Comparison of ENCODE assay signal across 18 cellular contexts in genomic region chr2:216648105-216648504, GRCh38. TPM values are rescaled to one million over a fixed set of nuclear protein-coding genes. Genes with fewer than 3 reads are reported as not detected.
DNase-seq lines count a peak whose midpoint lies in the region; ATAC-seq and TF ChIP-seq lines count a peak whose summit lies in the region.
"Had no signal": no experiment of that assay in that cellular context is flagged by ENCODE, and none has a peak within 500 bp of the region (broad histone marks: within the 10 kb centered on the region; RNA-seq: fewer than 3 reads in every experiment).

No MANE protein-coding gene starts in this region.

- H3K27me3 ChIP-seq in SK-N-SH (ENCODE audit: insufficient read depth) (no peaks in the 10 kb centered on the region), body of pancreas (no peaks in the 10 kb centered on the region)
- H3K27me3 ChIP-seq: neutrophil had no signal

- CTCF ChIA-PET in SK-N-SH (lab: Yijun Ruan, JAX): interaction anchor here (1.1 to 24.7 kb wide), 3 partner anchors 17 to 143 kb away, joined by 3 to 614 read pairs (median 32); no protein-coding TSS in a partner anchor

- no peak for DNase-seq in SK-N-SH
- no peak for DNase-seq in body of pancreas
- peak; percentile 37 for DNase-seq in kidney tubule cell (ENCODE audit: low spot score)
- no peak for DNase-seq in DMS 273 treated with DMSO at 0.1 percent for 48 hours (lab: John Stamatoyannopoulos, UW)
- no peak for DNase-seq in activated gamma-delta T cell (lab: John Stamatoyannopoulos, UW)
- DNase-seq: activated CD4-positive, CD25-positive, alpha-beta regulatory T cell; activated naive CD4-positive, alpha-beta T cell; CD4-positive, alpha-beta memory T cell; effector memory CD4-positive, alpha-beta T cell; islet precursor cell; NCI-H748 treated with DMSO at 0.1 percent for 48 hours; RPMI8226; stimulated activated naive CD4-positive, alpha-beta T cell treated with Interleukin-2 at 50 U/mL for 16 hours had no signal

- POLR2A ChIA-PET in SK-N-SH (lab: Yijun Ruan, JAX): no interaction called here

- no peak overlapping the region for H3K4me2 ChIP-seq in SK-N-SH

- WGBS in SK-N-SH (ENCODE audit: low lambda C conversion rate): 76% methylated on average over 3 of the region's 3 CpGs
- WGBS in body of pancreas, 2 donors: 71 to 88% methylated on average over 3 of the region's 3 CpGs

- H3K9me3 ChIP-seq in SK-N-SH (no peaks in the 10 kb centered on the region), body of pancreas (no peaks in the 10 kb centered on the region)
- H3K9me3 ChIP-seq: neutrophil had no signal

- H4K20me1 ChIP-seq in SK-N-SH (ENCODE audit: insufficient read depth): peaks cover 4% of the 10 kb centered on the region; the same call in 1 of the 2 replicates

- no peak for TF ChIP-seq RAD21 in SK-N-SH (IDR thresholded peaks at IDR 0.05; ENCODE audit: low read length)

- no peak for ATAC-seq in SK-N-SH treated with all-trans-retinoic acid at 6 μM for 48 hours
- no peak for ATAC-seq in body of pancreas
- no peak for ATAC-seq in HG03135 (IDR thresholded peaks at IDR 0.05; ENCODE audit: unreplicated experiment)
- ATAC-seq in GM18873 (IDR thresholded peaks at IDR 0.05; ENCODE audit: low FRiP score, unreplicated experiment): no peak

- intact Hi-C loops in body of pancreas (cut with DNase I): no loop called here

- peaks cover 0 to 6% of the 10 kb centered on the region in 2 experiments for H3K36me3 ChIP-seq in SK-N-SH (replicated peaks in 1 of 2; ENCODE audit: control insufficient read depth in 1 of 2, insufficient read depth in 2 of 2, low read length in 1 of 2)
- no peaks in the 10 kb centered on the region for H3K36me3 ChIP-seq in body of pancreas (replicated peaks in 1 of 2; ENCODE audit: insufficient read depth in 1 of 2, low read depth in 2 of 2)
- H3K36me3 ChIP-seq: neutrophil had no signal

- H3K4me3 ChIP-seq in SK-N-SH (ENCODE audit: low read depth in 2 of 2, low read length in 1 of 2) (no peak overlapping the region), body of pancreas (no peak overlapping the region)

- H3K9me2 ChIP-seq in SK-N-SH: no peaks in the 10 kb centered on the region

- H3K27ac ChIP-seq in SK-N-SH (ENCODE audit: low read depth in 2 of 2, low read length in 1 of 2) (peak overlapping the region in 1 of 2 experiments; percentile 37; a peak in 2 of 4 replicates), body of pancreas (peak overlapping the region; percentile 3 to 92 (median 62))
- H3K27ac ChIP-seq: 22Rv1, neutrophil had no signal

- no peak overlapping the region for H2AFZ ChIP-seq in SK-N-SH (ENCODE audit: low read depth)

- TF ChIP-seq EP300 in SK-N-SH (IDR thresholded peaks at IDR 0.05; ENCODE audit: borderline replicate concordance in 1 of 2, low read depth in 1 of 2, low read length in 1 of 2): no peak

- TF ChIP-seq CTCF in SK-N-SH (IDR thresholded peaks at IDR 0.05) (no peak), body of pancreas (IDR thresholded peaks at IDR 0.05) (no peak)

- H3K4me1 ChIP-seq in SK-N-SH (ENCODE audit: control insufficient read depth in 1 of 2, insufficient read depth in 2 of 2, low read depth in 1 of 2, low read length in 1 of 2): peaks cover 20 to 41% of the 10 kb centered on the region in 2 experiments
- peaks cover 95% of the 10 kb centered on the region for H3K4me1 ChIP-seq in body of pancreas

- no peak for TF ChIP-seq POLR2A in body of pancreas (IDR thresholded peaks at IDR 0.05)

- peaks cover 72% of the 10 kb centered on the region for H3K79me2 ChIP-seq in SK-N-SH (ENCODE audit: insufficient read depth)

- no peak overlapping the region for H3K9ac ChIP-seq in SK-N-SH

- peaks cover 5% of the 10 kb centered on the region for H3F3A ChIP-seq in SK-N-SH (replicated peaks; ENCODE audit: insufficient read depth)

TF ChIP-seq in SK-N-SH, 30 proteins besides CTCF, POLR2A, EP300 and RAD21 (continues in another document):
- TF ChIP-seq PBX3 (IDR thresholded peaks at IDR 0.05) (0 out of 2 replicates have a peak, but pooled peaks have one; percentile 15), SMC3 (IDR thresholded peaks at IDR 0.05; ENCODE audit: low read depth, low read length) (no peak), ZBTB33 (IDR thresholded peaks at IDR 0.05; ENCODE audit: borderline replicate concordance, low read depth) (no peak), IRF3 (IDR thresholded peaks at IDR 0.05; ENCODE audit: low read depth, low read length) (no peak)

TF ChIP-seq in SK-N-SH treated with all-trans-retinoic acid at 6 μM for 48 hours, 23 proteins besides CTCF, POLR2A, EP300 and RAD21:
- TF ChIP-seq ARNTL (CRISPR knock-in tag; IDR thresholded peaks at IDR 0.05; ENCODE audit: borderline replicate concordance, low read depth) (no peak), CREB5 (CRISPR knock-in tag; IDR thresholded peaks at IDR 0.05; ENCODE audit: low read depth) (no peak), ESRRG (CRISPR knock-in tag; IDR thresholded peaks at IDR 0.05) (no peak), ZNF565 (CRISPR knock-in tag; conservative IDR thresholded peaks at IDR 0.05; ENCODE audit: low read depth) (no peak), TCF4 (CRISPR knock-in tag; IDR thresholded peaks at IDR 0.05; ENCODE audit: borderline replicate concordance) (no peak)

RNA-seq across cellular contexts. Expression of gene IGFBP2, which starts 14.9 kb away (rescaled TPM):
- 668 and 695 TPM in 2 replicates for polyA plus RNA-seq in SK-N-SH (2012; rRNA removed)
- 286 and 490 TPM in 2 replicates for polyA plus RNA-seq in SK-N-SH (2012; cell fraction: cytosol; rRNA removed)
- polyA plus RNA-seq in SK-N-SH (2012; cell fraction: nucleus; rRNA removed): 566 and 589 TPM in 2 replicates
- total RNA-seq in body of pancreas: 100 to 1,000 TPM; 129 to 170 TPM
- total RNA-seq: CD4-positive, alpha-beta memory T cell had no signal
- polyA plus RNA-seq: CD4-positive, alpha-beta memory T cell had no signal

RNA-seq across cellular contexts. Expression of gene IGFBP5, which starts 47.2 kb away (rescaled TPM):
- polyA plus RNA-seq in SK-N-SH (2012; rRNA removed): 156 and 323 TPM in 2 replicates
- polyA plus RNA-seq in SK-N-SH (2012; cell fraction: cytosol; rRNA removed): 92.2 and 140 TPM in 2 replicates
- 204 and 262 TPM in 2 replicates for polyA plus RNA-seq in SK-N-SH (2012; cell fraction: nucleus; rRNA removed)
- total RNA-seq in body of pancreas: 100 to 1,000 TPM in 1 of 2 donors, 10 to 100 TPM in 1; 35.8 to 415 TPM
- polyA plus RNA-seq: CD4-positive, alpha-beta memory T cell had no signal
